Comparison of ENCODE assay signal across 7 cellular contexts in genomic region chr3:143120716-143121239, GRCh38. TPM values are rescaled to one million over a fixed set of nuclear protein-coding genes. Genes with fewer than 3 reads are reported as not detected.
A peak's percentile ranks its signal among the peaks of the same experiment; 100 is the strongest.
DNase-seq lines count a peak whose midpoint lies in the region; ATAC-seq, FAIRE-seq and TF ChIP-seq lines count a peak whose summit lies in the region.

No MANE protein-coding gene starts in this region.

- H3K9me3 ChIP-seq in RWPE2 (ENCODE audit: severe bottlenecking) = peaks cover 2% of the 10 kb centered on the region

- H3K36me3 ChIP-seq in RWPE2 (ENCODE audit: low read depth) (no peaks in the 10 kb centered on the region), kidney epithelial cell (ENCODE audit: control insufficient read depth, insufficient read depth, low read length) (peaks cover 2% of the 10 kb centered on the region)

- TF ChIP-seq CTCF in RWPE2 (IDR thresholded peaks at IDR 0.05; ENCODE audit: poor library complexity, severe bottlenecking) (peak; percentile 60), astrocyte of the cerebellum (IDR thresholded peaks at IDR 0.05; ENCODE audit: low read depth, low read length, missing control alignments) (no peak), kidney epithelial cell (IDR thresholded peaks at IDR 0.05; ENCODE audit: insufficient read depth, low read length, poor library complexity, severe bottlenecking) (peak; percentile 12)

- TF ChIP-seq POLR2A in GM18505 (IDR thresholded peaks at IDR 0.05; ENCODE audit: borderline replicate concordance, extremely low read depth, insufficient read depth, insufficient read length) (peak; percentile 22), H54 (IDR thresholded peaks at IDR 0.05; ENCODE audit: low read depth, low read length) (no peak)

- H3K4me1 ChIP-seq in RWPE2 (ENCODE audit: insufficient read depth, poor library complexity, severe bottlenecking) = no peaks in the 10 kb centered on the region

- FAIRE-seq in H54 (lab: Jason Lieb, UNC) = no peak

- ATAC-seq in GM18505 (IDR thresholded peaks at IDR 0.05; ENCODE audit: unreplicated experiment) (peak; percentile 42), HG02642 (IDR thresholded peaks at IDR 0.05; ENCODE audit: poor library complexity, unreplicated experiment) (peak; percentile 40), RWPE2 (ENCODE audit: low read depth) (peak; percentile 35; the same call in 2 of the 3 replicates)

- DNase-seq in RWPE2 (ENCODE audit: low spot score) = no peak
- no peak for DNase-seq in astrocyte of the cerebellum (ENCODE audit: low read depth)
- no peak for DNase-seq in kidney epithelial cell (ENCODE audit: low read depth)
- peak in 2 of 3 donors; percentile 21 to 27 for DNase-seq in stimulated activated CD4-positive, alpha-beta T cell treated with anti-CD3 and anti-CD28 coated beads, TNF-alpha, amount 100 ng/mL, for 48 hours (ENCODE audit: low read depth in 3 of 3)
- no peak for DNase-seq in H54 (ENCODE audit: insufficient read length, low spot score)

- in situ Hi-C loops in astrocyte of the cerebellum (cut with HindIII; ENCODE audit: low sequenced_read_pairs) = no loop called here

- H3K4me3 ChIP-seq in RWPE2 (ENCODE audit: severe bottlenecking) = peak overlapping the region; percentile 64
- H3K4me3 ChIP-seq in astrocyte of the cerebellum (ENCODE audit: low read depth, low read length) = peak overlapping the region; percentile 79
- H3K4me3 ChIP-seq in kidney epithelial cell (ENCODE audit: low read depth, low read length) = peak overlapping the region; percentile 90

- H3K27ac ChIP-seq in RWPE2 (ENCODE audit: poor library complexity, severe bottlenecking) = no peak overlapping the region

- H3K27me3 ChIP-seq in RWPE2 (ENCODE audit: insufficient read depth, poor library complexity, severe bottlenecking) (no peaks in the 10 kb centered on the region), kidney epithelial cell (ENCODE audit: control insufficient read depth, insufficient read depth, low read length) (no peaks in the 10 kb centered on the region)

RNA-seq across cellular contexts. Expression of gene CHST2, which starts 1.2 kb away (rescaled TPM):
- total RNA-seq in kidney epithelial cell = 14.5 and 16.2 TPM in 2 replicates

Comparison
In these comparisons a context has a peak if more than half of its experiments do, and no peak if none do; other contexts are left out.
1. DNase-seq: peak in stimulated activated CD4-positive, alpha-beta T cell treated with anti-CD3 and anti-CD28 coated beads, TNF-alpha, amount 100 ng/mL, for 48 hours (2 of 3); none in RWPE2 (single experiment), astrocyte of the cerebellum (single experiment), kidney epithelial cell (single experiment) and H54 (single experiment).
2. Peak in every context shown above with its lines, with median percentiles within 50 percentile points of each other: ATAC-seq and H3K4me3 ChIP-seq.